In genomic region chr10:62528441-62528840, GRCh38 we compare ENCODE assay signal across 8 cellular contexts.
DNase-seq lines count a peak whose midpoint lies in the region; ATAC-seq and TF ChIP-seq lines count a peak whose summit lies in the region.

No MANE protein-coding gene starts in this region.

- no peaks in the 10 kb centered on the region for H3K9me2 ChIP-seq in MM.1S (replicated peaks; ENCODE audit: insufficient read depth, low read length)

- peaks cover 24% of the 10 kb centered on the region for H3K27me3 ChIP-seq in MM.1S (replicated peaks; ENCODE audit: insufficient read depth, low read length)
- no peaks in the 10 kb centered on the region for H3K27me3 ChIP-seq in SJCRH30

- no peaks in the 10 kb centered on the region for H3K79me2 ChIP-seq in MM.1S (ENCODE audit: low read length)

- DNase-seq in MM.1S: peak; percentile 81
- DNase-seq in kidney tubule cell (ENCODE audit: low spot score): peak; percentile 42
- DNase-seq in NCI-H1105 treated with DMSO at 0.1 percent for 48 hours (lab: John Stamatoyannopoulos, UW): no peak
- no peak for DNase-seq in SJCRH30
- no peak for DNase-seq in SW480 (ENCODE audit: low spot score)
- no peak for DNase-seq in NCI-H1436 (lab: John Stamatoyannopoulos, UW)

- no peak overlapping the region for H2AFZ ChIP-seq in MM.1S (ENCODE audit: low read length)

- ATAC-seq in GM18870 (IDR thresholded peaks at IDR 0.05; ENCODE audit: unreplicated experiment) (peak; percentile 98), HG02642 (IDR thresholded peaks at IDR 0.05; ENCODE audit: poor library complexity, unreplicated experiment) (peak; percentile 89)

- peaks cover 4% of the 10 kb centered on the region; the same call in 1 of the 2 replicates for H4K20me1 ChIP-seq in MM.1S (ENCODE audit: insufficient read depth, low read length)

- H3K9ac ChIP-seq in MM.1S (ENCODE audit: low read length): no peak overlapping the region

- H3K4me3 ChIP-seq in MM.1S (ENCODE audit: low read length) (no peak overlapping the region), SJCRH30 (no peak overlapping the region)

- TF ChIP-seq CTCF in MM.1S (IDR thresholded peaks at IDR 0.05; ENCODE audit: low read length): no peak

- H3K27ac ChIP-seq in MM.1S (ENCODE audit: low read length) (peak overlapping the region; percentile 10; the same call in 1 of the 2 replicates), SJCRH30 (no peak overlapping the region)

- no peaks in the 10 kb centered on the region for H3K36me3 ChIP-seq in MM.1S (replicated peaks; ENCODE audit: insufficient read depth, low read length)
- no peaks in the 10 kb centered on the region for H3K36me3 ChIP-seq in SJCRH30

- H3K4me2 ChIP-seq in MM.1S (ENCODE audit: low read depth, low read length): peak overlapping the region; percentile 54

- H3K9me3 ChIP-seq in MM.1S (replicated peaks; ENCODE audit: insufficient read depth, low read length) (no peaks in the 10 kb centered on the region), SJCRH30 (replicated peaks) (peaks cover 5% of the 10 kb centered on the region)

- H3K4me1 ChIP-seq in MM.1S (ENCODE audit: low read length): peaks cover 36% of the 10 kb centered on the region
- H3K4me1 ChIP-seq in SJCRH30: peaks cover 15% of the 10 kb centered on the region

- H3F3A ChIP-seq in MM.1S (ENCODE audit: insufficient read depth, low read length): peaks cover 17% of the 10 kb centered on the region

Comparison
In these comparisons a context has a peak if more than half of its experiments do, and no peak if none do; other contexts are left out.
1. DNase-seq: peak in MM.1S (single experiment) and kidney tubule cell (single experiment); none in NCI-H1105 treated with DMSO at 0.1 percent for 48 hours (single experiment), SJCRH30 (0 of 2), SW480 (single experiment) and NCI-H1436 (single experiment).